8 cellular contexts compared by ENCODE assay signal in genomic region chr17:36546418-36547093, GRCh38. TPM values are rescaled to one million over a fixed set of nuclear protein-coding genes. Genes with fewer than 3 reads are reported as not detected.
DNase-seq lines count a peak whose midpoint lies in the region; ATAC-seq and TF ChIP-seq lines count a peak whose summit lies in the region.

No MANE protein-coding gene starts in this region.

- H3K4me3 Mint-ChIP-seq in central memory CD8-positive, alpha-beta T cell: peak overlapping the region; percentile 95
- peak overlapping the region; percentile 88 to 97 (median 91) for H3K4me3 Mint-ChIP-seq in naive thymus-derived CD8-positive, alpha-beta T cell

- peak overlapping the region; percentile 98 for H3K27ac Mint-ChIP-seq in central memory CD8-positive, alpha-beta T cell (ENCODE audit: low read depth)
- peak overlapping the region; percentile 94 to 99 (median 96) for H3K27ac Mint-ChIP-seq in naive thymus-derived CD8-positive, alpha-beta T cell

- no peaks in the 10 kb centered on the region for H3K9me3 ChIP-seq in MG63

- peak overlapping the region; percentile 86 for H3K4me3 ChIP-seq in BJ (ENCODE audit: low read depth, low read length)
- peak overlapping the region; percentile 98 for H3K4me3 ChIP-seq in MG63

- peaks cover 31% of the 10 kb centered on the region for H3K36me3 Mint-ChIP-seq in central memory CD8-positive, alpha-beta T cell (ENCODE audit: insufficient read depth)
- peaks cover 0 to 12% (median 5%) of the 10 kb centered on the region in 3 donors for H3K36me3 Mint-ChIP-seq in naive thymus-derived CD8-positive, alpha-beta T cell

- CTCF ChIA-PET in BJ (lab: Yijun Ruan, JAX): interaction anchor here (0.6 to 1.5 kb wide), 2 partner anchors 12 to 487 kb away, joined by 3 read pairs; partner anchors contain the start of genes MYO19 and PIGW

- no peak for TF ChIP-seq CTCF in BJ (IDR thresholded peaks at IDR 0.05; ENCODE audit: insufficient read depth, low read depth, low read length)

- H3K27me3 ChIP-seq in BJ (ENCODE audit: control insufficient read depth, insufficient read depth, low read length) (no peaks in the 10 kb centered on the region), MG63 (no peaks in the 10 kb centered on the region)

- no peak for ATAC-seq in central memory CD8-positive, alpha-beta T cell (replicated peaks; ENCODE audit: extremely low read depth, poor library complexity, severe bottlenecking)
- ATAC-seq in naive thymus-derived CD8-positive, alpha-beta T cell: no peak
- ATAC-seq in GM18511 (IDR thresholded peaks at IDR 0.05; ENCODE audit: unreplicated experiment): no peak
- ATAC-seq in GM19324 (IDR thresholded peaks at IDR 0.05; ENCODE audit: low FRiP score, unreplicated experiment): no peak
- no peak for ATAC-seq in GM18502 (IDR thresholded peaks at IDR 0.05; ENCODE audit: poor library complexity, unreplicated experiment)

- DNase-seq in BJ (ENCODE audit: low read depth): no peak
- no peak for DNase-seq in MG63
- DNase-seq in central memory CD8-positive, alpha-beta T cell (ENCODE audit: low spot score in 2 of 2): no peak
- peak in 2 of 10 donors; percentile 5 to 23 for DNase-seq in naive thymus-derived CD8-positive, alpha-beta T cell
- DNase-seq in ecto neural progenitor cell (ENCODE audit: low spot score): no peak

- H3K4me1 Mint-ChIP-seq in central memory CD8-positive, alpha-beta T cell: peaks cover 33% of the 10 kb centered on the region
- peaks cover 20 to 60% (median 48%) of the 10 kb centered on the region in 4 donors for H3K4me1 Mint-ChIP-seq in naive thymus-derived CD8-positive, alpha-beta T cell

- H3K27me3 Mint-ChIP-seq in central memory CD8-positive, alpha-beta T cell: no peaks in the 10 kb centered on the region
- no peaks in the 10 kb centered on the region for H3K27me3 Mint-ChIP-seq in naive thymus-derived CD8-positive, alpha-beta T cell

- H3K9me3 Mint-ChIP-seq in central memory CD8-positive, alpha-beta T cell: no peaks in the 10 kb centered on the region
- no peaks in the 10 kb centered on the region for H3K9me3 Mint-ChIP-seq in naive thymus-derived CD8-positive, alpha-beta T cell

- POLR2A ChIA-PET in BJ (lab: Charles Lee): no interaction called here
- POLR2A ChIA-PET in naive thymus-derived CD8-positive, alpha-beta T cell (lab: Charles Lee): interaction anchor here (0.7 to 10.4 kb wide), 15 partner anchors 8 to 176 kb away, joined by 3 to 181 read pairs (median 8); partner anchors contain the start of genes MRM1, MYO19, PIGW and ZNHIT3

- no peaks in the 10 kb centered on the region for H3K36me3 ChIP-seq in BJ (ENCODE audit: control insufficient read depth, insufficient read depth, low read length)
- H3K36me3 ChIP-seq in MG63: peaks cover 69% of the 10 kb centered on the region

RNA-seq across cellular contexts. Expression of gene GGNBP2, which starts 1.8 kb away (rescaled TPM):
- 73.7 and 79.8 TPM in 2 replicates for polyA plus RNA-seq in BJ (2011; rRNA removed)
- polyA minus RNA-seq in BJ (2011; rRNA and poly(A)+ RNA removed): 59.2 and 64.3 TPM in 2 replicates
- 64.2 and 77.3 TPM in 2 replicates for total RNA-seq in MG63 (2014; rRNA removed; shearing (Covaris generic); ENCODE audit: low replicate concordance)
- total RNA-seq in naive thymus-derived CD8-positive, alpha-beta T cell: 100 to 1,000 TPM; 160 to 164 TPM
- 100 to 1,000 TPM in 1 of 3 donors, 10 to 100 TPM in 2; 69.1 to 104 (median 76.2) TPM for polyA plus RNA-seq in naive thymus-derived CD8-positive, alpha-beta T cell

RNA-seq across cellular contexts. Expression of gene PIGW, which starts 11.8 kb away (rescaled TPM):
- polyA plus RNA-seq in BJ (2011; rRNA removed): 3.0 and 4.3 TPM in 2 replicates
- polyA minus RNA-seq in BJ (2011; rRNA and poly(A)+ RNA removed): 0.71 and 1.7 TPM in 2 replicates
- total RNA-seq in MG63 (2014; rRNA removed; shearing (Covaris generic); ENCODE audit: low replicate concordance): 6.6 and 7.7 TPM in 2 replicates
- total RNA-seq in naive thymus-derived CD8-positive, alpha-beta T cell: 10 to 100 TPM in 1 of 2 experiments, 1 to 10 TPM in 1; 9.5 to 11.4 TPM
- polyA plus RNA-seq in naive thymus-derived CD8-positive, alpha-beta T cell: 10 to 100 TPM; 10.2 to 14.9 (median 11.2) TPM

RNA-seq across cellular contexts. Expression of gene MYO19, which starts 11.9 kb away (rescaled TPM):
- polyA plus RNA-seq in BJ (2011; rRNA removed): 32.9 and 46.9 TPM in 2 replicates
- polyA minus RNA-seq in BJ (2011; rRNA and poly(A)+ RNA removed): 46.1 and 63.3 TPM in 2 replicates
- total RNA-seq in MG63 (2014; rRNA removed; shearing (Covaris generic); ENCODE audit: low replicate concordance): 73.9 and 76.5 TPM in 2 replicates
- total RNA-seq in naive thymus-derived CD8-positive, alpha-beta T cell: 10 to 100 TPM; 73.1 to 74.2 TPM
- polyA plus RNA-seq in naive thymus-derived CD8-positive, alpha-beta T cell: 1 to 10 TPM; 2.3 to 4.6 (median 4.6) TPM

RNA-seq across cellular contexts. Expression of gene DHRS11, which starts 45.1 kb away (rescaled TPM):
- polyA plus RNA-seq in BJ (2011; rRNA removed): 5.4 and 8.5 TPM in 2 replicates
- polyA minus RNA-seq in BJ (2011; rRNA and poly(A)+ RNA removed): 4.7 and 7.6 TPM in 2 replicates
- total RNA-seq in MG63 (2014; rRNA removed; shearing (Covaris generic); ENCODE audit: low replicate concordance): 17.4 and 18.0 TPM in 2 replicates
- 1 to 10 TPM; 8.3 to 9.1 TPM for total RNA-seq in naive thymus-derived CD8-positive, alpha-beta T cell
- polyA plus RNA-seq in naive thymus-derived CD8-positive, alpha-beta T cell: 1 to 10 TPM; 3.8 to 5.5 (median 4.6) TPM

RNA-seq across cellular contexts. Expression of gene MRM1, which starts 54.8 kb away (rescaled TPM):
- 3.0 and 3.9 TPM in 2 replicates for polyA plus RNA-seq in BJ (2011; rRNA removed)
- polyA minus RNA-seq in BJ (2011; rRNA and poly(A)+ RNA removed): 1.3 and 1.9 TPM in 2 replicates
- 16.7 and 19.9 TPM in 2 replicates for total RNA-seq in MG63 (2014; rRNA removed; shearing (Covaris generic); ENCODE audit: low replicate concordance)
- total RNA-seq in naive thymus-derived CD8-positive, alpha-beta T cell: 10 to 100 TPM; 12.4 to 12.7 TPM
- polyA plus RNA-seq in naive thymus-derived CD8-positive, alpha-beta T cell: 10 to 100 TPM in 1 of 3 donors, 1 to 10 TPM in 2; 3.2 to 11.1 (median 6.8) TPM
